In the genomic region with DNA sequence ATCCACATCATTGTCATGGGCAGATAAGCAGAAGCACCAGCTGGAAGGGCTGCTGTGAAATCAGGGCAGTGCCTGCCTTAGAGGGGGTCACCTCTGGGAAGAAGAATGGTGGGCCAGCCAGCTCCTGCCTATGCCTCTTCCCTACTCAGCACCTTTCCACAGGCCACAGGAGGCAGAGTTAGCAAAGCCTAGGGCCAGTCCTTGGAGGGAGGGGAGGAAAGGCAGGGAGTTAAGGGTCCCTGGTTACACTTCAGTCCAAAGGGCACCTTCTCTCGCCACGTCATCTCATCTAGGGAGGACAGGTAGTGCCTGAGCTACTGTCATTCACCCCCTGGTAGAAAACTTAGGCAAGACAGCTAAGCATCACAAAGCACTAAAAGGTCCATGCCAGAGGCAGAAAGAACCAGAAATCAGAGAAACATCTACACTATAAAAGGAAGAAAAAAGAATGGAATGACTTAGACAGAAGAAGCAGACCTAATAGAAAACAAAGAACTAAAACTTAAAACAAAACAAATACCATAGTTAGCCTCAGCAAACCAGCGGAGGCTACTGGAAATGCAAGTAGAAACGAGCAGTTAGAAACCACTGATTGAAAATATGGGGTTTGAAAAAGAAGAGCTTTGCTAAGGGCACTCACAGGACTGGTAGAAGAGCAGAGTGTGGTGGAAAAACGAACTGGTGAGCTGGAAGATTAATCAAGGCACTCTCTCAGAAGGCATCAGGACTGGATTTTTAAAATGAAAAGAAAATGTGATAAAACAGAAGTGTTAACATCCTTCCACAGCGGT, we compare ENCODE assay signal across 26 cellular contexts.
A peak's percentile ranks its signal among the peaks of the same experiment; 100 is the strongest.
DNase-seq lines count a peak whose midpoint lies in the region; ATAC-seq, FAIRE-seq and TF ChIP-seq lines count a peak whose summit lies in the region.
"Had no signal": no experiment of that assay in that cellular context is flagged by ENCODE, and none has a peak within 500 bp of the region (broad histone marks: within the 10 kb centered on the region; RNA-seq: fewer than 3 reads in every experiment).

No MANE protein-coding gene starts in this region.

- DNase-seq in GM23338 (ENCODE audit: low spot score) (peak; percentile 43), NT2/D1 (ENCODE audit: low read depth, low spot score) (peak; percentile 35), mucosa of descending colon (no peak), DMS153 treated with DMSO at 0.1 percent for 48 hours (lab: John Stamatoyannopoulos, UW; ENCODE audit: unreplicated experiment) (no peak), HTR-8/SVneo (ENCODE audit: insufficient read length, low spot score) (no peak), NCI-H1105 (lab: John Stamatoyannopoulos, UW) (no peak)
- no peak for DNase-seq in stimulated activated naive CD8-positive, alpha-beta T cell treated with anti-CD3 and anti-CD28 coated beads, Interleukin-15, Interleukin-2, amounts not matched to agents 100 U/mL and 50 U/mL, for 24 hours
- DNase-seq: activated CD4-positive, alpha-beta memory T cell treated with anti-CD3 and anti-CD28 coated beads for 36 hours; activated CD4-positive, CD25-positive, alpha-beta regulatory T cell; caudate nucleus; Kasumi-1; NCI-H187 treated with DMSO at 0.1 percent for 48 hours; NCI-H69; right lobe of liver; stomach; T-helper 9 cell; tibial artery had no signal

- no peak overlapping the region for H3K4me3 ChIP-seq in GM23338
- H3K4me3 ChIP-seq in NT2/D1 (ENCODE audit: insufficient read length, low read depth): no peak overlapping the region
- no peak overlapping the region for H3K4me3 ChIP-seq in mucosa of descending colon
- H3K4me3 ChIP-seq: ascending aorta, GM12878, HAP-1, right lobe of liver, stomach, tibial artery had no signal

- peaks cover 5% of the 10 kb centered on the region for H3K27me3 Mint-ChIP-seq in GM23338 (ENCODE audit: insufficient read depth, low read depth, poor library complexity)

- H3K27ac ChIP-seq in GM23338 (ENCODE audit: low read depth): peak overlapping the region; percentile 23
- H3K27ac ChIP-seq: ascending aorta, right lobe of liver, stomach, tibial artery had no signal

- intact Hi-C loops in mucosa of descending colon (cut with DNase I, micrococcal nuclease): no loop called here

- peak; percentile 58 for ATAC-seq in GM23338
- peak; percentile 28 for ATAC-seq in mucosa of descending colon
- no peak for ATAC-seq in stimulated activated naive CD8-positive, alpha-beta T cell treated with anti-CD3 and anti-CD28 coated beads, Interleukin-15, Interleukin-2, amounts not matched to agents 100 U/mL and 50 U/mL, for 24 hours
- ATAC-seq: GM12878, left lobe of liver, Right ventricle myocardium inferior had no signal

- peak overlapping the region; percentile 63 for H3K27ac Mint-ChIP-seq in GM23338
- H3K27ac Mint-ChIP-seq: activated CD4-positive, alpha-beta memory T cell treated with anti-CD3 and anti-CD28 coated beads for 36 hours; activated naive CD8-positive, alpha-beta T cell; activated T-helper 2 cell treated with anti-CD3 and anti-CD28 coated beads, Interferon-gamma antibody, Interleukin-2, Interleukin-4, amounts not matched to agents 10 μg/mL and 5 μg/mL and 100 μg/mL, durations not matched to agents 14 hours and 24 hours and 36 hours; dendritic cell treated with granulocyte-macrophage colony-stimulating factor and Interleukin-4, amounts not matched to agents 40 ng/mL and 50 ng/mL, for 4 days had no signal

- peaks cover 71% of the 10 kb centered on the region for H3K4me1 ChIP-seq in GM23338 (ENCODE audit: insufficient read depth)
- H3K4me1 ChIP-seq in NT2/D1 (ENCODE audit: insufficient read depth, insufficient read length): peaks cover 9% of the 10 kb centered on the region
- no peaks in the 10 kb centered on the region for H3K4me1 ChIP-seq in mucosa of descending colon (ENCODE audit: low read depth)
- H3K4me1 ChIP-seq: right lobe of liver had no signal

- H3K9me3 Mint-ChIP-seq in GM23338: no peaks in the 10 kb centered on the region
- H3K9me3 Mint-ChIP-seq: activated CD4-positive, alpha-beta memory T cell treated with anti-CD3 and anti-CD28 coated beads for 36 hours; activated T-helper 2 cell treated with anti-CD3 and anti-CD28 coated beads, Interferon-gamma antibody, Interleukin-2, Interleukin-4, amounts not matched to agents 10 μg/mL and 5 μg/mL and 100 μg/mL, durations not matched to agents 14 hours and 24 hours and 36 hours; dendritic cell treated with granulocyte-macrophage colony-stimulating factor and Interleukin-4, amounts not matched to agents 40 ng/mL and 50 ng/mL, for 4 days had no signal

- H3F3A ChIP-seq in GM23338 (replicated peaks; ENCODE audit: low read depth): no peaks in the 10 kb centered on the region

- TF ChIP-seq CTCF in GM23338 (conservative IDR thresholded peaks at IDR 0.05; ENCODE audit: low read depth in 2 of 2) (0 out of 4 replicates have a peak, but pooled peaks of 1 of the 2 experiments have one; percentile 8), mucosa of descending colon (IDR thresholded peaks at IDR 0.05) (no peak)

- H4K20me1 ChIP-seq in GM23338 (replicated peaks; ENCODE audit: insufficient read depth): peaks cover 22% of the 10 kb centered on the region

- FAIRE-seq in endometrium (lab: Jason Lieb, UNC) (peak; percentile 31), HTR-8/SVneo (lab: Jason Lieb, UNC) (no peak)
- FAIRE-seq: GM12878 had no signal

- H3K36me3 Mint-ChIP-seq in GM23338 (ENCODE audit: low read depth): no peaks in the 10 kb centered on the region; the same call in 2 of the 3 replicates
- H3K36me3 Mint-ChIP-seq: activated CD4-positive, alpha-beta memory T cell treated with anti-CD3 and anti-CD28 coated beads for 36 hours; activated naive CD8-positive, alpha-beta T cell had no signal

- H3K27me3 ChIP-seq in GM23338 (ENCODE audit: insufficient read depth): no peaks in the 10 kb centered on the region
- H3K27me3 ChIP-seq in NT2/D1 (ENCODE audit: insufficient read depth, insufficient read length): no peaks in the 10 kb centered on the region
- H3K27me3 ChIP-seq: ascending aorta, right lobe of liver, stomach, tibial artery had no signal

- no peaks in the 10 kb centered on the region for H3K36me3 ChIP-seq in GM23338 (ENCODE audit: insufficient read depth)
- H3K36me3 ChIP-seq in NT2/D1 (ENCODE audit: insufficient read depth, insufficient read length, low read length): no peaks in the 10 kb centered on the region
- H3K36me3 ChIP-seq in mucosa of descending colon (ENCODE audit: low read depth): no peaks in the 10 kb centered on the region
- H3K36me3 ChIP-seq: ascending aorta, HAP-1, right lobe of liver, stomach, tibial artery had no signal

- H3K9me3 ChIP-seq in NT2/D1 (ENCODE audit: insufficient read depth, low read length) (no peaks in the 10 kb centered on the region), mucosa of descending colon (no peaks in the 10 kb centered on the region)
- H3K9me3 ChIP-seq: ascending aorta, HAP-1, right lobe of liver, stomach, tibial artery had no signal

- H3K79me2 ChIP-seq in GM23338 (replicated peaks; ENCODE audit: insufficient read depth): peaks cover 100% of the 10 kb centered on the region

- peak overlapping the region; percentile 14 for H3K9ac ChIP-seq in NT2/D1 (ENCODE audit: insufficient read length, low read depth)

- H2AFZ ChIP-seq in GM23338: no peak overlapping the region

- H3K4me3 Mint-ChIP-seq in GM23338: no peak overlapping the region
- H3K4me3 Mint-ChIP-seq: activated CD4-positive, alpha-beta memory T cell treated with anti-CD3 and anti-CD28 coated beads for 36 hours; activated naive CD8-positive, alpha-beta T cell; dendritic cell treated with granulocyte-macrophage colony-stimulating factor and Interleukin-4, amounts not matched to agents 40 ng/mL and 50 ng/mL, for 4 days had no signal

- H3K9me2 ChIP-seq in GM23338 (ENCODE audit: insufficient read depth): no peaks in the 10 kb centered on the region

- peak overlapping the region; percentile 6 for H3K4me2 ChIP-seq in GM23338

- H3K4me1 Mint-ChIP-seq in GM23338: peaks cover 65% of the 10 kb centered on the region

TF ChIP-seq in GM23338, 12 proteins besides CTCF, POLR2A, EP300 and RAD21 (continues in another document):
- TF ChIP-seq, protein P1, sequence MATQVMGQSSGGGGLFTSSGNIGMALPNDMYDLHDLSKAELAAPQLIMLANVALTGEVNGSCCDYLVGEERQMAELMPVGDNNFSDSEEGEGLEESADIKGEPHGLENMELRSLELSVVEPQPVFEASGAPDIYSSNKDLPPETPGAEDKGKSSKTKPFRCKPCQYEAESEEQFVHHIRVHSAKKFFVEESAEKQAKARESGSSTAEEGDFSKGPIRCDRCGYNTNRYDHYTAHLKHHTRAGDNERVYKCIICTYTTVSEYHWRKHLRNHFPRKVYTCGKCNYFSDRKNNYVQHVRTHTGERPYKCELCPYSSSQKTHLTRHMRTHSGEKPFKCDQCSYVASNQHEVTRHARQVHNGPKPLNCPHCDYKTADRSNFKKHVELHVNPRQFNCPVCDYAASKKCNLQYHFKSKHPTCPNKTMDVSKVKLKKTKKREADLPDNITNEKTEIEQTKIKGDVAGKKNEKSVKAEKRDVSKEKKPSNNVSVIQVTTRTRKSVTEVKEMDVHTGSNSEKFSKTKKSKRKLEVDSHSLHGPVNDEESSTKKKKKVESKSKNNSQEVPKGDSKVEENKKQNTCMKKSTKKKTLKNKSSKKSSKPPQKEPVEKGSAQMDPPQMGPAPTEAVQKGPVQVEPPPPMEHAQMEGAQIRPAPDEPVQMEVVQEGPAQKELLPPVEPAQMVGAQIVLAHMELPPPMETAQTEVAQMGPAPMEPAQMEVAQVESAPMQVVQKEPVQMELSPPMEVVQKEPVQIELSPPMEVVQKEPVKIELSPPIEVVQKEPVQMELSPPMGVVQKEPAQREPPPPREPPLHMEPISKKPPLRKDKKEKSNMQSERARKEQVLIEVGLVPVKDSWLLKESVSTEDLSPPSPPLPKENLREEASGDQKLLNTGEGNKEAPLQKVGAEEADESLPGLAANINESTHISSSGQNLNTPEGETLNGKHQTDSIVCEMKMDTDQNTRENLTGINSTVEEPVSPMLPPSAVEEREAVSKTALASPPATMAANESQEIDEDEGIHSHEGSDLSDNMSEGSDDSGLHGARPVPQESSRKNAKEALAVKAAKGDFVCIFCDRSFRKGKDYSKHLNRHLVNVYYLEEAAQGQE (IDR thresholded peaks at IDR 0.05; ENCODE audit: unreplicated experiment): no peak
- no peak for TF ChIP-seq ZNF331 (CRISPR knock-in tag; IDR thresholded peaks at IDR 0.05; ENCODE audit: low read depth)

Comparison
In these comparisons a context has a peak if more than half of its experiments do, and no peak if none do; other contexts are left out.
1. DNase-seq: peak in GM23338 (single experiment) and NT2/D1 (single experiment); none in mucosa of descending colon (0 of 3), DMS153 treated with DMSO at 0.1 percent for 48 hours (single experiment), stimulated activated naive CD8-positive, alpha-beta T cell treated with anti-CD3 and anti-CD28 coated beads, Interleukin-15, Interleukin-2, amounts not matched to agents 100 U/mL and 50 U/mL, for 24 hours (single experiment), HTR-8/SVneo (single experiment) and NCI-H1105 (single experiment).